Comparison of ENCODE assay signal across 18 cellular contexts in the genomic region with DNA sequence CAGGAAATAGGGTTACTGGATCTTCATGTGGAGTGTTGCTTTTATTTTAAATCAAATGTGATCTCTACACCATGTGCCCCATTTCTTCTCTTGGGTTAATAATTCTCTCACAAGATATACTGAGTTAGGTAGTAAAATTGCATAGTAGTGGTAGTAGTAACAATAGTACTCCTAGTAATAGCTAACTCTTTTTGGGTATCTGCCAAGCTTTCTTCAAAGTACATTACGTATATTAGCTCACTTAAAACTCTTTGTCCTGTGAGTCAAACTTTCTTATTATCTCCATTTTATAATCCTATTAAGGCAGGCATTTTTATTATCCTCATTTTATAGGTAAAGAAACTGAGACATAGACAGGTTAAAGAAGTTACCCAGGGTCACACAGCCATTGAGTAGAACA.
DNase-seq lines count a peak whose midpoint lies in the region; ATAC-seq, FAIRE-seq and TF ChIP-seq lines count a peak whose summit lies in the region.
"Had no signal": no experiment of that assay in that cellular context is flagged by ENCODE, and none has a peak within 500 bp of the region (broad histone marks: within the 10 kb centered on the region; RNA-seq: fewer than 3 reads in every experiment).

No MANE protein-coding gene starts in this region.

- H3K9ac ChIP-seq in HepG2 (ENCODE audit: insufficient read depth, low read depth, low read length) = no peak overlapping the region

- TF ChIP-seq RAD21 in HepG2 (CRISPR knock-in tag; IDR thresholded peaks at IDR 0.05) = no peak

- DNase-seq in epithelial cell of proximal tubule (ENCODE audit: low read depth) (peak; percentile 25), left colon (no peak), renal cortical epithelial cell (ENCODE audit: low read depth) (peak; percentile 69), natural killer cell (no peak), EL (no peak), HepG2 (ENCODE audit: low spot score) (no peak)
- DNase-seq: C1 segment of cervical spinal cord; Calu3; CD4-positive, alpha-beta memory T cell; COR-L47; DMS53; DMS79 treated with DMSO at 0.1 percent for 48 hours; GOT3; HFFc6 had no signal

- no peaks in the 10 kb centered on the region for H3K79me2 ChIP-seq in HepG2 (ENCODE audit: insufficient read depth, low read length)

- no peak overlapping the region for H3K4me3 ChIP-seq in epithelial cell of proximal tubule (ENCODE audit: low read depth, low read length)
- no peak overlapping the region for H3K4me3 ChIP-seq in HepG2 (replicated peaks in 1 of 3; ENCODE audit: insufficient read depth in 1 of 3, low read depth in 2 of 3, low read length in 3 of 3)
- H3K4me3 ChIP-seq: HAP-1 had no signal

- POLR2A ChIA-PET in HepG2 (lab: Yijun Ruan, JAX) = no interaction called here

- FAIRE-seq in HepG2 (lab: Jason Lieb, UNC) = no peak
- FAIRE-seq: G401.6, GM12892, H54 had no signal

- no TSS peak for BruUV-seq in HepG2 (replicated peaks; lab: Mats Ljungman, UMichigan)

- no peaks in the 10 kb centered on the region for H3K9me3 Mint-ChIP-seq in natural killer cell
- H3K9me3 Mint-ChIP-seq: HFFc6 had no signal

- no peak overlapping the region for H3K27ac ChIP-seq in HepG2 (ENCODE audit: extremely low read length, insufficient read depth, low read length)

- in situ Hi-C loops in HepG2 (cut with HindIII; ENCODE audit: extremely low pct_ligation_motif_present, low pct_unique_long_range_greater_than_20kb) = no loop called here

- no peak overlapping the region for H3K4me2 ChIP-seq in HepG2 (ENCODE audit: low read depth, low read length)

- H3K36me3 Mint-ChIP-seq in natural killer cell = no peaks in the 10 kb centered on the region
- H3K36me3 Mint-ChIP-seq: CD4-positive, alpha-beta memory T cell had no signal

- CTCF ChIA-PET in HepG2 (lab: Yijun Ruan, JAX; ENCODE audit: low intra/inter-chr PET ratio, low total read pairs) = no interaction called here

- ATAC-seq in left colon (peak; percentile 78), natural killer cell (no peak), HepG2 (no peak)

- no peaks in the 10 kb centered on the region for H3K4me1 Mint-ChIP-seq in natural killer cell
- H3K4me1 Mint-ChIP-seq: CD4-positive, alpha-beta memory T cell had no signal

- H4K20me1 ChIP-seq in HepG2 (ENCODE audit: insufficient read depth, low read length) = no peaks in the 10 kb centered on the region

- H3K4me3 Mint-ChIP-seq in natural killer cell = no peak overlapping the region
- H3K4me3 Mint-ChIP-seq: CD4-positive, alpha-beta memory T cell; HFFc6 had no signal

- H3K27me3 Mint-ChIP-seq in natural killer cell (ENCODE audit: low read depth in 2 of 2) = no peaks in the 10 kb centered on the region
- H3K27me3 Mint-ChIP-seq: CD4-positive, alpha-beta memory T cell had no signal

- 94% methylated on average over 1 of the region's 1 CpG for WGBS in HepG2 (ENCODE audit: low lambda C conversion rate)

- H3K36me3 ChIP-seq in HepG2 (replicated peaks in 1 of 2; ENCODE audit: control insufficient read depth in 1 of 2, insufficient read depth in 2 of 2, low read length in 2 of 2) = no peaks in the 10 kb centered on the region
- H3K36me3 ChIP-seq: HAP-1 had no signal

- TF ChIP-seq EP300 in HepG2 (IDR thresholded peaks at IDR 0.05; ENCODE audit: low read depth in 2 of 2, low read length in 2 of 2) (no peak), HepG2 (CRISPR knock-in tag; IDR thresholded peaks at IDR 0.05; ENCODE audit: borderline replicate concordance) (no peak)

- H3K4me1 ChIP-seq in HepG2 (ENCODE audit: insufficient read depth, low read length) = peaks cover 6% of the 10 kb centered on the region
- H3K4me1 ChIP-seq: HAP-1 had no signal

- no peak for TF ChIP-seq CTCF in epithelial cell of proximal tubule (conservative IDR thresholded peaks at IDR 0.05; ENCODE audit: low read depth, low read length)
- no peak for TF ChIP-seq CTCF in natural killer cell (IDR thresholded peaks at IDR 0.05)
- TF ChIP-seq CTCF in HepG2 (CRISPR knock-in tag; IDR thresholded peaks at IDR 0.05) = no peak

- TF ChIP-seq POLR2A in HepG2 (IDR thresholded peaks at IDR 0.05; ENCODE audit: insufficient read depth in 1 of 2, low read depth in 2 of 2, low read length in 2 of 2) = no peak

- intact Hi-C loops in left colon (cut with DNase I, micrococcal nuclease) (no loop called here), natural killer cell (cut with micrococcal nuclease) (no loop called here), HepG2 (cut with micrococcal nuclease; ENCODE audit: unreplicated experiment) (no loop called here)

- no peak overlapping the region for H3K27ac Mint-ChIP-seq in natural killer cell
- H3K27ac Mint-ChIP-seq: CD4-positive, alpha-beta memory T cell; HFFc6 had no signal

- H3K9me3 ChIP-seq in HepG2 (ENCODE audit: low read length) = no peaks in the 10 kb centered on the region
- H3K9me3 ChIP-seq: HAP-1 had no signal

- no peaks in the 10 kb centered on the region for H3K27me3 ChIP-seq in HepG2 (ENCODE audit: control insufficient read depth in 1 of 2, insufficient read depth in 2 of 2, low read length in 2 of 2)

- H2AFZ ChIP-seq in HepG2 (ENCODE audit: low read length) = no peak overlapping the region

TF ChIP-seq in HepG2, 621 proteins besides CTCF, POLR2A, EP300 and RAD21:
- TF ChIP-seq ZNF7 (CRISPR knock-in tag; IDR thresholded peaks at IDR 0.05) = no peak
- no peak for TF ChIP-seq PRDM4 (CRISPR knock-in tag; IDR thresholded peaks at IDR 0.05; ENCODE audit: borderline replicate concordance)
- no peak for TF ChIP-seq SIN3A (IDR thresholded peaks at IDR 0.05; ENCODE audit: borderline replicate concordance, low read depth, low read length)
- no peak for TF ChIP-seq SNAPC2 (CRISPR knock-in tag; IDR thresholded peaks at IDR 0.05)
- no peak for TF ChIP-seq NPAS2 (CRISPR knock-in tag; IDR thresholded peaks at IDR 0.05; ENCODE audit: borderline replicate concordance)
- TF ChIP-seq SP140L (CRISPR knock-in tag; IDR thresholded peaks at IDR 0.05; ENCODE audit: borderline replicate concordance) = no peak
- no peak for TF ChIP-seq ARID2 (CRISPR knock-in tag; IDR thresholded peaks at IDR 0.05; ENCODE audit: borderline replicate concordance)

Comparison
In these comparisons a context has a peak if more than half of its experiments do, and no peak if none do; other contexts are left out.
1. DNase-seq: peak in epithelial cell of proximal tubule (single experiment) and renal cortical epithelial cell (single experiment); none in left colon (0 of 2), natural killer cell (single experiment), EL (single experiment) and HepG2 (single experiment).